Comparison of ENCODE assay signal across 23 cellular contexts in the genomic region with DNA sequence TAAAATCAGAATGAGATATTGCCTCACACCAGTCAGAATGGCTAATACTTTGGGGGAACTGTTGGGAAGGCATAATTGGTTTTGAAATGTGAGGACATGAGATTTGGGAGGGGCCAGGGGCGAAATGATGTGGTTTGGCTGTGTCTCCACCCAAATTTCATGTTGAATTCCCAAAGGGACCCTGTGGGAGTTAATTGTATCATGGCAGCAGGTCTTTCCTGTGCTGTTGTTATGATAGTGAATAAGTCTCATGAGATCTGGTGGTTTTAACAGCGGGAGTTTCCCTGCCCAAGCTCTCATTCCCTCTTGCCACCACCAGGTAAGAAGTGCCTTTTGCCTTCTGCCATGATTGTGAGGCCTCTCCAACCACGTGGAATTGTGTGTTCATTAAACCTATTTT. TPM values are rescaled to one million over a fixed set of nuclear protein-coding genes. Genes with fewer than 3 reads are reported as not detected.
DNase-seq lines count a peak whose midpoint lies in the region; ATAC-seq and TF ChIP-seq lines count a peak whose summit lies in the region.
"Had no signal": no experiment of that assay in that cellular context is flagged by ENCODE, and none has a peak within 500 bp of the region (broad histone marks: within the 10 kb centered on the region; RNA-seq: fewer than 3 reads in every experiment).

No MANE protein-coding gene starts in this region.

- peaks cover 2% of the 10 kb centered on the region for H3K27me3 Mint-ChIP-seq in endothelial cell (ENCODE audit: unreplicated experiment)
- H3K27me3 Mint-ChIP-seq in stimulated activated memory B cell treated with anti-CD40 and anti-IgM and Interleukin-4, amounts not matched to agents 10 μg/mL and 1 μg/mL and 100 μg/mL, for 72 hours = peaks cover 37% of the 10 kb centered on the region
- H3K27me3 Mint-ChIP-seq: activated naive CD4-positive, alpha-beta T cell treated with anti-CD3 and anti-CD28 coated beads, Interleukin-2, amount 10 ng/mL, durations not matched to agents 7 days and 5 days; activated T-cell treated with anti-CD3 and anti-CD28 coated beads, Interleukin-2, amount 50 U/mL, for 24 hours had no signal

- H3K4me1 ChIP-seq in suprapubic skin = no peaks in the 10 kb centered on the region
- no peaks in the 10 kb centered on the region for H3K4me1 ChIP-seq in spleen
- H3K4me1 ChIP-seq: colonic mucosa, upper lobe of right lung had no signal

- H3K9me3 Mint-ChIP-seq in endothelial cell (ENCODE audit: unreplicated experiment) = no peaks in the 10 kb centered on the region
- H3K9me3 Mint-ChIP-seq in stimulated activated memory B cell treated with anti-CD40 and anti-IgM and Interleukin-4, amounts not matched to agents 10 μg/mL and 1 μg/mL and 100 μg/mL, for 72 hours = no peaks in the 10 kb centered on the region
- H3K9me3 Mint-ChIP-seq: activated naive CD4-positive, alpha-beta T cell treated with anti-CD3 and anti-CD28 coated beads, Interleukin-2, amount 10 ng/mL, durations not matched to agents 7 days and 5 days; activated T-cell treated with anti-CD3 and anti-CD28 coated beads, Interleukin-2, amount 50 U/mL, for 24 hours; T-helper 2 cell treated with Interferon-gamma antibody and Interleukin-4, amounts not matched to agents 5 μg/mL and 100 μg/mL, for 36 hours had no signal

- H3K27ac ChIP-seq in suprapubic skin (no peak overlapping the region), spleen (no peak overlapping the region)
- H3K27ac ChIP-seq: colonic mucosa, upper lobe of right lung had no signal

- no peaks in the 10 kb centered on the region for H3K9me3 ChIP-seq in suprapubic skin
- peaks cover 0 to 7% (median 0%) of the 10 kb centered on the region in 8 donors for H3K9me3 ChIP-seq in spleen
- H3K9me3 ChIP-seq: colonic mucosa, upper lobe of right lung had no signal

- TF ChIP-seq POLR2A in suprapubic skin (IDR thresholded peaks at IDR 0.05) = no peak
- no peak for TF ChIP-seq POLR2A in spleen (IDR thresholded peaks at IDR 0.05)

- peaks cover 13% of the 10 kb centered on the region for H3K36me3 Mint-ChIP-seq in endothelial cell (ENCODE audit: low read depth, unreplicated experiment)
- H3K36me3 Mint-ChIP-seq in stimulated activated memory B cell treated with anti-CD40 and anti-IgM and Interleukin-4, amounts not matched to agents 10 μg/mL and 1 μg/mL and 100 μg/mL, for 72 hours = no peaks in the 10 kb centered on the region
- H3K36me3 Mint-ChIP-seq: activated naive CD4-positive, alpha-beta T cell treated with anti-CD3 and anti-CD28 coated beads, Interleukin-2, amount 10 ng/mL, durations not matched to agents 7 days and 5 days had no signal

- peak overlapping the region; percentile 45 for H3K27ac Mint-ChIP-seq in endothelial cell (ENCODE audit: unreplicated experiment)
- H3K27ac Mint-ChIP-seq in stimulated activated memory B cell treated with anti-CD40 and anti-IgM and Interleukin-4, amounts not matched to agents 10 μg/mL and 1 μg/mL and 100 μg/mL, for 72 hours = no peak overlapping the region
- H3K27ac Mint-ChIP-seq: activated CD8-positive, alpha-beta T cell treated with anti-CD3 and anti-CD28 coated beads, Interleukin-2, amount 10 ng/mL, durations not matched to agents 7 days and 5 days; activated naive CD4-positive, alpha-beta T cell treated with anti-CD3 and anti-CD28 coated beads, Interleukin-2, amount 10 ng/mL, durations not matched to agents 7 days and 5 days; activated T-cell treated with anti-CD3 and anti-CD28 coated beads, Interleukin-2, amount 50 U/mL, for 24 hours; T-helper 2 cell treated with Interferon-gamma antibody and Interleukin-4, amounts not matched to agents 5 μg/mL and 100 μg/mL, for 36 hours had no signal

- TF ChIP-seq CTCF in endothelial cell (IDR thresholded peaks at IDR 0.05; ENCODE audit: unreplicated experiment) (no peak), suprapubic skin (IDR thresholded peaks at IDR 0.05) (no peak), spleen (IDR thresholded peaks at IDR 0.05 in 8 of 11, conservative IDR thresholded peaks at IDR 0.05 in 3 of 11) (no peak)

- no peak overlapping the region for H3K4me3 ChIP-seq in suprapubic skin
- H3K4me3 ChIP-seq in spleen = no peak overlapping the region
- H3K4me3 ChIP-seq: colonic mucosa, upper lobe of right lung had no signal

- peak; percentile 64 for ATAC-seq in GM19438 (IDR thresholded peaks at IDR 0.05; ENCODE audit: low read depth, unreplicated experiment)
- ATAC-seq in stimulated activated memory B cell treated with anti-CD40 and anti-IgM and Interleukin-4, amounts not matched to agents 10 μg/mL and 1 μg/mL and 100 μg/mL, for 72 hours = peak; percentile 36
- ATAC-seq: activated CD4-positive, CD25-positive, alpha-beta regulatory T cell treated with anti-CD3 and anti-CD28 coated beads, Interleukin-2, amount 50 U/mL, for 24 hours; activated CD8-positive, alpha-beta T cell treated with anti-CD3 and anti-CD28 coated beads, Interleukin-2, amount 10 ng/mL, durations not matched to agents 7 days and 5 days; upper lobe of right lung had no signal

- no peak for TF ChIP-seq EP300 in suprapubic skin (IDR thresholded peaks at IDR 0.05)

- DNase-seq in T1000 (lab: John Stamatoyannopoulos, UW) (peak; percentile 28), endothelial cell (ENCODE audit: low spot score) (no peak), suprapubic skin (ENCODE audit: low spot score in 2 of 2) (no peak), spleen (no peak)
- DNase-seq in activated effector memory CD4-positive, alpha-beta T cell treated with Interleukin-2 at 50 U/mL for 16 hours = no peak
- DNase-seq: activated CD8-positive, alpha-beta T cell treated with anti-CD3 and anti-CD28 coated beads, Interleukin-2, amount 10 ng/mL, durations not matched to agents 7 days and 5 days; activated naive CD4-positive, alpha-beta T cell treated with anti-CD3 and anti-CD28 coated beads, Interleukin-2, amount 10 ng/mL, durations not matched to agents 7 days and 5 days; activated T-cell treated with anti-CD3 and anti-CD28 coated beads, Interleukin-2, amount 50 U/mL, for 24 hours; AML-193; colonic mucosa; EL; hippocampal formation; NCI-H1048; NCI-H2029 treated with DMSO at 0.1 percent for 48 hours; NCI-H524; nucleus accumbens; retina; upper lobe of right lung had no signal

- H3K36me3 ChIP-seq in suprapubic skin (no peaks in the 10 kb centered on the region), spleen (no peaks in the 10 kb centered on the region)
- H3K36me3 ChIP-seq: colonic mucosa, upper lobe of right lung had no signal

- no peaks in the 10 kb centered on the region for H3K27me3 ChIP-seq in suprapubic skin
- H3K27me3 ChIP-seq in spleen (replicated peaks in 1 of 7) = no peaks in the 10 kb centered on the region
- H3K27me3 ChIP-seq: colonic mucosa, upper lobe of right lung had no signal

- intact Hi-C loops in spleen (cut with DNase I; ENCODE audit: low total_unique reads) = no loop called here

- H3K4me3 Mint-ChIP-seq in endothelial cell (ENCODE audit: unreplicated experiment) = peak overlapping the region; percentile 65
- H3K4me3 Mint-ChIP-seq in stimulated activated memory B cell treated with anti-CD40 and anti-IgM and Interleukin-4, amounts not matched to agents 10 μg/mL and 1 μg/mL and 100 μg/mL, for 72 hours = no peak overlapping the region
- H3K4me3 Mint-ChIP-seq: activated CD8-positive, alpha-beta T cell treated with anti-CD3 and anti-CD28 coated beads, Interleukin-2, amount 10 ng/mL, durations not matched to agents 7 days and 5 days; activated naive CD4-positive, alpha-beta T cell treated with anti-CD3 and anti-CD28 coated beads, Interleukin-2, amount 10 ng/mL, durations not matched to agents 7 days and 5 days; activated T-cell treated with anti-CD3 and anti-CD28 coated beads, Interleukin-2, amount 50 U/mL, for 24 hours; T-helper 2 cell treated with Interferon-gamma antibody and Interleukin-4, amounts not matched to agents 5 μg/mL and 100 μg/mL, for 36 hours had no signal

- 88% methylated on average over 3 of the region's 3 CpGs for whole genome bisulfite sequencing in suprapubic skin
- WGBS in spleen, 5 donors = 68 to 74% (median 71%) methylated on average over 3 of the region's 3 CpGs

- H3K4me1 Mint-ChIP-seq in endothelial cell (ENCODE audit: unreplicated experiment) = peaks cover 14% of the 10 kb centered on the region
- H3K4me1 Mint-ChIP-seq in stimulated activated memory B cell treated with anti-CD40 and anti-IgM and Interleukin-4, amounts not matched to agents 10 μg/mL and 1 μg/mL and 100 μg/mL, for 72 hours = peaks cover 8% of the 10 kb centered on the region
- H3K4me1 Mint-ChIP-seq: activated naive CD4-positive, alpha-beta T cell treated with anti-CD3 and anti-CD28 coated beads, Interleukin-2, amount 10 ng/mL, durations not matched to agents 7 days and 5 days had no signal

RNA-seq across cellular contexts. Expression of a gene that starts 59.6 kb away (rescaled TPM):
- total RNA-seq in endothelial cell (ENCODE audit: unreplicated experiment) (14.6 TPM), suprapubic skin (1 to 10 TPM; 1.3 to 7.2 (median 4.3) TPM), spleen (1 to 10 TPM in 6 of 7 donors, under 1 TPM in 1; 0.84 to 7.4 (median 4.8) TPM)
- under 1 TPM; 0.30 to 0.51 (median 0.30) TPM for polyA plus RNA-seq in spleen
- total RNA-seq: activated CD8-positive, alpha-beta T cell treated with anti-CD3 and anti-CD28 coated beads, Interleukin-2, amount 10 ng/mL, durations not matched to agents 7 days and 5 days; RPMI7951 had no signal
